1 cellular context compared by ENCODE assay signal in the genomic region with DNA sequence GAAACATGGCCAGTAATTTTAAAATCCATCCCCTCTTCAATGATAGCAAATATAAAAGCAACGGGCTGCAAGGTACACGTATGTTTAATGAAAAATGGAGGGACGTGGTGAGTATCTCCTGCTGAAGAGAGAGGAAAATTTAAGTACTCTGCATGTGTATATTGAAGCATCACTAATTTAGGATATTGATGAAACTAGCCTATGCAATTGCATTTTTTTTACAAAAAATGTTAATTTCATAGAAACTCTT.
TF ChIP-seq lines count a peak whose summit lies in the region.

No MANE protein-coding gene starts in this region.

TF ChIP-seq in GM12878, 131 proteins besides CTCF, POLR2A, EP300 and RAD21:
- TF ChIP-seq POLR2AphosphoS5 (IDR thresholded peaks at IDR 0.05; ENCODE audit: low read length) (no peak), TAF1 (IDR thresholded peaks at IDR 0.05; ENCODE audit: borderline replicate concordance, low read depth, low read length) (no peak), EZH2 (IDR thresholded peaks at IDR 0.05; ENCODE audit: borderline replicate concordance, control insufficient read depth, low read depth, low read length) (no peak), SMARCA5 (IDR thresholded peaks at IDR 0.05) (0 out of 2 replicates have a peak, but pooled peaks have one; percentile 13)
